In genomic region chr20:25220021-25220730, GRCh38 we compare ENCODE assay signal across 10 cellular contexts. TPM values are rescaled to one million over a fixed set of nuclear protein-coding genes. Genes with fewer than 3 reads are reported as not detected.
DNase-seq lines count a peak whose midpoint lies in the region; ATAC-seq and TF ChIP-seq lines count a peak whose summit lies in the region.
"Had no signal": no experiment of that assay in that cellular context is flagged by ENCODE, and none has a peak within 500 bp of the region (broad histone marks: within the 10 kb centered on the region; RNA-seq: fewer than 3 reads in every experiment).

No MANE protein-coding gene starts in this region.

- H3K4ac ChIP-seq in neuronal stem cell (ENCODE audit: low read length): no peak overlapping the region

- H3K27me3 ChIP-seq in HCT116 (ENCODE audit: insufficient read depth, low read length) (no peaks in the 10 kb centered on the region), ascending aorta (no peaks in the 10 kb centered on the region), neuronal stem cell (ENCODE audit: control insufficient read depth in 3 of 3, insufficient read depth in 3 of 3, low read depth in 1 of 3, low read length in 3 of 3) (no peaks in the 10 kb centered on the region), sigmoid colon (no peaks in the 10 kb centered on the region)
- H3K27me3 ChIP-seq: esophagus muscularis mucosa had no signal

- no peak for ATAC-seq in HCT116

- TF ChIP-seq CTCF in HCT116 (IDR thresholded peaks at IDR 0.05 in 2 of 3, conservative IDR thresholded peaks at IDR 0.05 in 1 of 3; ENCODE audit: borderline replicate concordance in 1 of 3, insufficient read depth in 1 of 3, low read depth in 2 of 3, low read length in 2 of 3): peak in 2 of 3 experiments; percentile 47 to 58; a peak in 4 of 6 replicates
- TF ChIP-seq CTCF in ascending aorta (IDR thresholded peaks at IDR 0.05): no peak
- TF ChIP-seq CTCF in sigmoid colon (IDR thresholded peaks at IDR 0.05): peak in 1 of 4 experiments; percentile 26

- H3K9ac ChIP-seq in HCT116 (ENCODE audit: low read length) (no peak overlapping the region), neuronal stem cell (ENCODE audit: low read depth, low read length, poor library complexity) (no peak overlapping the region)

- H3K14ac ChIP-seq in neuronal stem cell (ENCODE audit: low read length): no peak overlapping the region

- H3K36me3 ChIP-seq in HCT116 (ENCODE audit: control insufficient read depth in 1 of 2, insufficient read depth in 2 of 2, low read length in 2 of 2): peaks cover 4 to 15% of the 10 kb centered on the region in 2 experiments; a peak in 3 of 4 replicates
- peaks cover 43 to 57% of the 10 kb centered on the region in 2 donors for H3K36me3 ChIP-seq in ascending aorta
- peaks cover 21 to 63% of the 10 kb centered on the region in 2 donors for H3K36me3 ChIP-seq in neuronal stem cell (replicated peaks in 1 of 2; ENCODE audit: control insufficient read depth in 2 of 2, insufficient read depth in 2 of 2, low read length in 2 of 2)
- peaks cover 16 to 75% (median 21%) of the 10 kb centered on the region in 4 donors for H3K36me3 ChIP-seq in sigmoid colon

- no peak overlapping the region for H4K91ac ChIP-seq in neuronal stem cell (ENCODE audit: low read depth, low read length, poor library complexity)

- no peaks in the 10 kb centered on the region for H3K79me2 ChIP-seq in HCT116 (ENCODE audit: insufficient read depth, low read length)

- H3K18ac ChIP-seq in neuronal stem cell (ENCODE audit: low read length): peak overlapping the region; percentile 30

- H3K4me3 ChIP-seq in HCT116 (replicated peaks in 1 of 2; ENCODE audit: low read depth in 1 of 2, low read length in 2 of 2): no peak overlapping the region
- no peak overlapping the region for H3K4me3 ChIP-seq in ascending aorta
- no peak overlapping the region for H3K4me3 ChIP-seq in neuronal stem cell (ENCODE audit: low read length in 2 of 2)
- no peak overlapping the region for H3K4me3 ChIP-seq in sigmoid colon
- H3K4me3 ChIP-seq: esophagus muscularis mucosa, mucosa of descending colon had no signal

- H2BK5ac ChIP-seq in neuronal stem cell (ENCODE audit: low read length): no peak overlapping the region

- TF ChIP-seq POLR2A in HCT116 (IDR thresholded peaks at IDR 0.05; ENCODE audit: borderline replicate concordance, extremely low read depth, insufficient read depth, insufficient read length) (no peak), sigmoid colon (IDR thresholded peaks at IDR 0.05) (no peak)

- H3K23ac ChIP-seq in neuronal stem cell (ENCODE audit: low read depth, low read length, poor library complexity): no peak overlapping the region

- H3K79me1 ChIP-seq in neuronal stem cell (ENCODE audit: low read depth, low read length): no peaks in the 10 kb centered on the region

- WGBS in neuronal stem cell (ENCODE audit: extremely low coverage in 2 of 2, insufficient read length in 2 of 2, insufficient replicate concordance in 1 of 2), 2 donors: no CpG with 5 or more reads among the region's 16 CpGs
- WGBS in sigmoid colon, 2 donors: 80 to 85% methylated on average over 16 of the region's 16 CpGs

- H3K4me1 ChIP-seq in HCT116 (ENCODE audit: control insufficient read depth in 1 of 2, insufficient read depth in 2 of 2, low read length in 2 of 2) (peaks cover 15 to 22% of the 10 kb centered on the region in 2 experiments), ascending aorta (no peaks in the 10 kb centered on the region), neuronal stem cell (ENCODE audit: control insufficient read depth in 2 of 2, insufficient read depth in 1 of 2, low read depth in 1 of 2, low read length in 2 of 2) (peaks cover 12 to 13% of the 10 kb centered on the region in 2 donors), sigmoid colon (no peaks in the 10 kb centered on the region)

- no peak overlapping the region for H2BK12ac ChIP-seq in neuronal stem cell (ENCODE audit: low read length)

- no peak overlapping the region for H2AFZ ChIP-seq in HCT116 (ENCODE audit: low read depth, low read length, poor library complexity, severe bottlenecking)
- no peak overlapping the region for H2AFZ ChIP-seq in neuronal stem cell (ENCODE audit: low read length)

- CTCF ChIA-PET in HCT116 (lab: Charles Lee): interaction anchor here (1.4 kb wide), 1 partner anchor 226 kb away, joined by 3 read pairs; no protein-coding TSS in a partner anchor

- H2BK120ac ChIP-seq in neuronal stem cell (ENCODE audit: low read depth, low read length): no peak overlapping the region

- no peak overlapping the region for H4K8ac ChIP-seq in neuronal stem cell (ENCODE audit: low read depth, low read length)

- no TSS peak for BruUV-seq in HCT116 (replicated peaks; lab: Mats Ljungman, UMichigan)

- DNase-seq in DMS53 (lab: John Stamatoyannopoulos, UW) (peak; percentile 11), DMS53 treated with DMSO at 0.1 percent for 48 hours (lab: John Stamatoyannopoulos, UW; ENCODE audit: unreplicated experiment) (no peak), HCT116 (ENCODE audit: low read depth, low spot score) (no peak), ascending aorta (ENCODE audit: low spot score in 2 of 2) (no peak), neuronal stem cell (ENCODE audit: low spot score) (no peak), sigmoid colon (no peak), cerebellar cortex (ENCODE audit: low spot score) (no peak)
- DNase-seq in activated CD8-positive, alpha-beta memory T cell treated with anti-CD3 and anti-CD28 coated beads for 24 hours: no peak

- no peaks in the 10 kb centered on the region for H4K20me1 ChIP-seq in HCT116 (ENCODE audit: insufficient read depth)

- H3K9me2 ChIP-seq in HCT116 (ENCODE audit: insufficient read depth): no peaks in the 10 kb centered on the region

- H2BK15ac ChIP-seq in neuronal stem cell (ENCODE audit: low read length): peak overlapping the region; percentile 51

- RAD21 ChIA-PET in HCT116 (lab: Charles Lee; ENCODE audit: low non-redundant PET in 1 of 2, low total read pairs in 2 of 2, uncharacterized antibody in 2 of 2, unreplicated experiment in 2 of 2): no interaction called here

- no peak for TF ChIP-seq EP300 in sigmoid colon (IDR thresholded peaks at IDR 0.05)

- intact Hi-C loops in HCT116 (cut with micrococcal nuclease) (no loop called here), ascending aorta (cut with DNase I) (no loop called here), sigmoid colon (cut with DNase I) (loop anchor here (10.0 kb wide), 1 partner anchor 475 kb away; the partner anchor contains the start of gene ZNF337)

- no peak overlapping the region for H2AK5ac ChIP-seq in neuronal stem cell (ENCODE audit: low read depth, low read length)

- H3K9me3 ChIP-seq in HCT116 (ENCODE audit: control insufficient read depth in 1 of 2, insufficient read depth in 1 of 2, low read depth in 1 of 2, low read length in 2 of 2) (no peaks in the 10 kb centered on the region), ascending aorta (no peaks in the 10 kb centered on the region), neuronal stem cell (replicated peaks in 1 of 2; ENCODE audit: control insufficient read depth in 2 of 2, insufficient read depth in 1 of 2, low read depth in 1 of 2, low read length in 2 of 2) (no peaks in the 10 kb centered on the region), sigmoid colon (no peaks in the 10 kb centered on the region)
- H3K9me3 ChIP-seq: esophagus muscularis mucosa, mucosa of descending colon had no signal

- POLR2A ChIA-PET in HCT116 (lab: Charles Lee): no interaction called here

- no peak overlapping the region for H3K4me2 ChIP-seq in HCT116 (ENCODE audit: low read length)
- no peak overlapping the region for H3K4me2 ChIP-seq in neuronal stem cell (ENCODE audit: insufficient read depth, low read length, poor library complexity, severe bottlenecking)

- H3K27ac ChIP-seq in HCT116 (ENCODE audit: low read depth, low read length): no peak overlapping the region
- peak overlapping the region; percentile 15 to 48 for H3K27ac ChIP-seq in ascending aorta
- no peak overlapping the region for H3K27ac ChIP-seq in neuronal stem cell (replicated peaks; ENCODE audit: low read length)
- H3K27ac ChIP-seq in sigmoid colon: no peak overlapping the region
- H3K27ac ChIP-seq: esophagus muscularis mucosa had no signal

- no peak for TF ChIP-seq RAD21 in HCT116 (IDR thresholded peaks at IDR 0.05; ENCODE audit: low read depth)

TF ChIP-seq in HCT116, 20 proteins besides CTCF, POLR2A, EP300 and RAD21 (continues in another document):
- TF ChIP-seq POLR2AphosphoS5 (IDR thresholded peaks at IDR 0.05; ENCODE audit: low read depth, low read length) (no peak), SRF (IDR thresholded peaks at IDR 0.05; ENCODE audit: low read depth) (no peak)

RNA-seq across cellular contexts. Expression of gene ENTPD6, which starts 24.7 kb away (rescaled TPM):
- total RNA-seq in HCT116 (2021; ENCODE audit: unreplicated experiment) (89.2 TPM), ascending aorta (66.5 TPM), sigmoid colon (10 to 100 TPM; 26.0 to 48.2 (median 37.2) TPM)
- 85.5 and 101 TPM in 2 replicates for polyA plus RNA-seq in HCT116 (2012)
- polyA plus RNA-seq in neuronal stem cell (2013, experiment 1 of 2): 50.6 TPM
- 48.4 TPM for polyA plus RNA-seq in neuronal stem cell (2013, experiment 2 of 2)
- polyA plus RNA-seq in sigmoid colon: 100 to 1,000 TPM in 1 of 3 donors, 10 to 100 TPM in 2; 33.0 to 117 (median 48.6) TPM

RNA-seq across cellular contexts. Expression of gene PYGB, which starts 27.7 kb away (rescaled TPM):
- total RNA-seq in HCT116 (2021; ENCODE audit: unreplicated experiment): 87.8 TPM
- 108 TPM in 2 replicates for polyA plus RNA-seq in HCT116 (2012)
- 125 TPM for total RNA-seq in ascending aorta
- polyA plus RNA-seq in neuronal stem cell (2013, experiment 1 of 2): 31.3 TPM
- 32.4 TPM for polyA plus RNA-seq in neuronal stem cell (2013, experiment 2 of 2)
- total RNA-seq in sigmoid colon: 100 to 1,000 TPM; 147 to 317 (median 226) TPM
- polyA plus RNA-seq in sigmoid colon: 100 to 1,000 TPM in 2 of 3 donors, 10 to 100 TPM in 1; 45.6 to 198 (median 163) TPM

Comparison
In these comparisons a context has a peak if more than half of its experiments do, and no peak if none do; other contexts are left out.
1. H3K27ac ChIP-seq: peak in ascending aorta (2 of 2); none in HCT116 (single experiment), neuronal stem cell (single experiment) and sigmoid colon (0 of 4).
2. CTCF ChIP-seq: peak in HCT116 (2 of 3); none in ascending aorta (0 of 3).